20 cellular contexts compared by ENCODE assay signal in the genomic region with DNA sequence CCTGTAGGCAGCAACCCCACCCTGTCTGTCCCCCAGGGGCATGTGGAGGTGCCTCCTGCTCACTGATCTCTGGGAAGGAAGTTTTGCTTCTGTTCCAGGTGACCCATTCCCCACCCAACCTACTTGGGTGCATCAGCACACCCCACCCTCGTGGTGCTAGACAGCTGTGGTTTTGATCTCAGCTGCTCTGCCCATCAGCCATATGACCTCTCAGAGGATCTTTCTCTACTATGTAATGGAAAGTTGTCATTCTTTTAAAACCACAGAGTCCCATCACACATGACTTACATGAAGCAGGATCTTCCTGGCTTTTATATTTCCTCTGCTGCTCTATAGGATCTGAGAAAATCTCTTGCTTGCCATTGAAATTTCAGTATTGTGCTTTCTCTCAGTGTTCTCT. TPM values are rescaled to one million over a fixed set of nuclear protein-coding genes. Genes with fewer than 3 reads are reported as not detected.
DNase-seq lines count a peak whose midpoint lies in the region; ATAC-seq lines count a peak whose summit lies in the region.
"Had no signal": no experiment of that assay in that cellular context is flagged by ENCODE, and none has a peak within 500 bp of the region (broad histone marks: within the 10 kb centered on the region; RNA-seq: fewer than 3 reads in every experiment).

No MANE protein-coding gene starts in this region.

- H3K27me3 ChIP-seq in HAP-1 (ENCODE audit: low read depth): peaks cover 2% of the 10 kb centered on the region; the same call in 1 of the 2 replicates

- peak; percentile 75 for DNase-seq in EH (ENCODE audit: low read depth)
- DNase-seq in amniotic epithelial cell (ENCODE audit: low read depth): peak; percentile 34
- peak; percentile 7 for DNase-seq in foreskin melanocyte
- DNase-seq in renal cortical epithelial cell (ENCODE audit: low read depth): peak; percentile 13
- no peak for DNase-seq in hypothalamus (lab: John Stamatoyannopoulos, UW)
- DNase-seq in HAP-1 (ENCODE audit: low spot score in 2 of 2): no peak
- no peak for DNase-seq in COLO829 (ENCODE audit: low spot score)
- DNase-seq: AML-193, DMS53, MV-4-11, NCI-H1417 treated with DMSO at 0.1 percent for 48 hours, NCI-H2029, NCI-H2171, NCI-H748 treated with DMSO at 0.1 percent for 48 hours, OCI-M1, RPMI8226, SIG-M5 had no signal

- no peak for ATAC-seq in HG02798 (IDR thresholded peaks at IDR 0.05; ENCODE audit: poor library complexity, unreplicated experiment)
- ATAC-seq: A549 had no signal

- in situ Hi-C loops in HAP-1 (cut with MboI; ENCODE audit: low sequenced_read_pairs): no loop called here

- H3K4me3 ChIP-seq in HAP-1: no peak overlapping the region
- H3K4me3 ChIP-seq: A549 had no signal

- no peaks in the 10 kb centered on the region for H3K9me3 ChIP-seq in HAP-1
- H3K9me3 ChIP-seq: A549 had no signal

- H3K4me1 ChIP-seq in HAP-1: no peaks in the 10 kb centered on the region

- no peaks in the 10 kb centered on the region for H3K36me3 ChIP-seq in HAP-1 (replicated peaks)

RNA-seq across cellular contexts. Expression of gene KRT82, which starts 13.5 kb away (rescaled TPM):
- total RNA-seq in renal cortical epithelial cell: not detected in 2 replicates
- total RNA-seq: NCI-H460 had no signal

RNA-seq across cellular contexts. Expression of gene KRT75, which starts 14.5 kb away (rescaled TPM):
- total RNA-seq in renal cortical epithelial cell: 0.35 TPM in 1 of 2 replicates, not detected in the other
- total RNA-seq: NCI-H460 had no signal

RNA-seq across cellular contexts. Expression of gene KRT6B, which starts 32.3 kb away (rescaled TPM):
- 0.05 and 2.1 TPM in 2 replicates for total RNA-seq in renal cortical epithelial cell
- total RNA-seq: NCI-H460 had no signal

RNA-seq across cellular contexts. Expression of gene KRT84, which starts 34.2 kb away (rescaled TPM):
- not detected in 2 replicates for total RNA-seq in renal cortical epithelial cell
- total RNA-seq: NCI-H460 had no signal

RNA-seq across cellular contexts. Expression of gene KRT85, which starts 52.4 kb away (rescaled TPM):
- not detected in 2 replicates for total RNA-seq in renal cortical epithelial cell
- total RNA-seq: NCI-H460 had no signal

Comparison
In these comparisons a context has a peak if more than half of its experiments do, and no peak if none do; other contexts are left out.
1. DNase-seq: peak in EH (single experiment), amniotic epithelial cell (single experiment), foreskin melanocyte (single experiment) and renal cortical epithelial cell (single experiment); none in hypothalamus (0 of 51), HAP-1 (0 of 2) and COLO829 (single experiment).